In the genomic region with DNA sequence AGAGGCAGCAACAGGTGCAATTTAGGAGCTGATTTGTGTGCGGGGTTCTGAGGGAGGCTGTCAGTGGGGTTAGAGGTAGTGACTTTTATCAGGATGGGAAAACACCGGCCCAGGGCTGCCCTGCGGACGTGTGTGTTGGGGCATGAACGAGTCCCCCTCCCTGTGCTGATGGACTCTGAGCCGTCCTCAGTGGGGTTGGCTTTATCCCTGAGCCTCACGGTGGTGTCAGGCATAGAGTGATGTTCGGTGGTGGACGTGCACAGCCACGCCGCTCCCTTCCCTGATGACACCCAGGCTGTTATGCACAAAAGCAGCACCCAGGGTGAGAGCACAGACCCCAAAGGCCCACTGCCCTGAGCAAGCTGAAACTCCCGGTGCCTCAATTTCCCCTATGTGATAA, we compare ENCODE assay signal across 2 cellular contexts.
TF ChIP-seq lines count a peak whose summit lies in the region.

No MANE protein-coding gene starts in this region.

TF ChIP-seq in HepG2, 621 proteins besides CTCF, POLR2A, EP300 and RAD21:
- TF ChIP-seq, protein P1, sequence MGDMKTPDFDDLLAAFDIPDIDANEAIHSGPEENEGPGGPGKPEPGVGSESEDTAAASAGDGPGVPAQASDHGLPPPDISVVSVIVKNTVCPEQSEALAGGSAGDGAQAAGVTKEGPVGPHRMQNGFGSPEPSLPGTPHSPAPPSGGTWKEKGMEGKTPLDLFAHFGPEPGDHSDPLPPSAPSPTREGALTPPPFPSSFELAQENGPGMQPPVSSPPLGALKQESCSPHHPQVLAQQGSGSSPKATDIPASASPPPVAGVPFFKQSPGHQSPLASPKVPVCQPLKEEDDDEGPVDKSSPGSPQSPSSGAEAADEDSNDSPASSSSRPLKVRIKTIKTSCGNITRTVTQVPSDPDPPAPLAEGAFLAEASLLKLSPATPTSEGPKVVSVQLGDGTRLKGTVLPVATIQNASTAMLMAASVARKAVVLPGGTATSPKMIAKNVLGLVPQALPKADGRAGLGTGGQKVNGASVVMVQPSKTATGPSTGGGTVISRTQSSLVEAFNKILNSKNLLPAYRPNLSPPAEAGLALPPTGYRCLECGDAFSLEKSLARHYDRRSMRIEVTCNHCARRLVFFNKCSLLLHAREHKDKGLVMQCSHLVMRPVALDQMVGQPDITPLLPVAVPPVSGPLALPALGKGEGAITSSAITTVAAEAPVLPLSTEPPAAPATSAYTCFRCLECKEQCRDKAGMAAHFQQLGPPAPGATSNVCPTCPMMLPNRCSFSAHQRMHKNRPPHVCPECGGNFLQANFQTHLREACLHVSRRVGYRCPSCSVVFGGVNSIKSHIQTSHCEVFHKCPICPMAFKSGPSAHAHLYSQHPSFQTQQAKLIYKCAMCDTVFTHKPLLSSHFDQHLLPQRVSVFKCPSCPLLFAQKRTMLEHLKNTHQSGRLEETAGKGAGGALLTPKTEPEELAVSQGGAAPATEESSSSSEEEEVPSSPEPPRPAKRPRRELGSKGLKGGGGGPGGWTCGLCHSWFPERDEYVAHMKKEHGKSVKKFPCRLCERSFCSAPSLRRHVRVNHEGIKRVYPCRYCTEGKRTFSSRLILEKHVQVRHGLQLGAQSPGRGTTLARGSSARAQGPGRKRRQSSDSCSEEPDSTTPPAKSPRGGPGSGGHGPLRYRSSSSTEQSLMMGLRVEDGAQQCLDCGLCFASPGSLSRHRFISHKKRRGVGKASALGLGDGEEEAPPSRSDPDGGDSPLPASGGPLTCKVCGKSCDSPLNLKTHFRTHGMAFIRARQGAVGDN (CRISPR knock-in tag; IDR thresholded peaks at IDR 0.05) = peak; percentile 18; the same call in 1 of the 2 replicates
- no peak for TF ChIP-seq ZNF34 (CRISPR knock-in tag; IDR thresholded peaks at IDR 0.05; ENCODE audit: borderline replicate concordance)
TF ChIP-seq in HepG2: peak in this region for 1.

TF ChIP-seq in GM23338, 12 proteins besides CTCF, POLR2A, EP300 and RAD21:
- TF ChIP-seq ZNF114 (CRISPR knock-in tag; IDR thresholded peaks at IDR 0.05) (no peak), CREB1 (CRISPR knock-in tag; IDR thresholded peaks at IDR 0.05; ENCODE audit: low read depth) (no peak), POLR2AphosphoS5 (IDR thresholded peaks at IDR 0.05; ENCODE audit: low read depth) (no peak), EZH2 (IDR thresholded peaks at IDR 0.05; ENCODE audit: low read depth, unreplicated experiment) (no peak), EZH2phosphoT487 (IDR thresholded peaks at IDR 0.05; ENCODE audit: unreplicated experiment) (no peak), STAT1 (IDR thresholded peaks at IDR 0.05; ENCODE audit: unreplicated experiment) (no peak), JUNB (IDR thresholded peaks at IDR 0.05; ENCODE audit: unreplicated experiment) (no peak), NANOG (IDR thresholded peaks at IDR 0.05; ENCODE audit: borderline replicate concordance) (no peak), ZNF331 (CRISPR knock-in tag; IDR thresholded peaks at IDR 0.05; ENCODE audit: low read depth) (no peak)
- TF ChIP-seq, protein P2, sequence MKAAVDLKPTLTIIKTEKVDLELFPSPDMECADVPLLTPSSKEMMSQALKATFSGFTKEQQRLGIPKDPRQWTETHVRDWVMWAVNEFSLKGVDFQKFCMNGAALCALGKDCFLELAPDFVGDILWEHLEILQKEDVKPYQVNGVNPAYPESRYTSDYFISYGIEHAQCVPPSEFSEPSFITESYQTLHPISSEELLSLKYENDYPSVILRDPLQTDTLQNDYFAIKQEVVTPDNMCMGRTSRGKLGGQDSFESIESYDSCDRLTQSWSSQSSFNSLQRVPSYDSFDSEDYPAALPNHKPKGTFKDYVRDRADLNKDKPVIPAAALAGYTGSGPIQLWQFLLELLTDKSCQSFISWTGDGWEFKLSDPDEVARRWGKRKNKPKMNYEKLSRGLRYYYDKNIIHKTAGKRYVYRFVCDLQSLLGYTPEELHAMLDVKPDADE (IDR thresholded peaks at IDR 0.05) = no peak
- TF ChIP-seq, protein P3, sequence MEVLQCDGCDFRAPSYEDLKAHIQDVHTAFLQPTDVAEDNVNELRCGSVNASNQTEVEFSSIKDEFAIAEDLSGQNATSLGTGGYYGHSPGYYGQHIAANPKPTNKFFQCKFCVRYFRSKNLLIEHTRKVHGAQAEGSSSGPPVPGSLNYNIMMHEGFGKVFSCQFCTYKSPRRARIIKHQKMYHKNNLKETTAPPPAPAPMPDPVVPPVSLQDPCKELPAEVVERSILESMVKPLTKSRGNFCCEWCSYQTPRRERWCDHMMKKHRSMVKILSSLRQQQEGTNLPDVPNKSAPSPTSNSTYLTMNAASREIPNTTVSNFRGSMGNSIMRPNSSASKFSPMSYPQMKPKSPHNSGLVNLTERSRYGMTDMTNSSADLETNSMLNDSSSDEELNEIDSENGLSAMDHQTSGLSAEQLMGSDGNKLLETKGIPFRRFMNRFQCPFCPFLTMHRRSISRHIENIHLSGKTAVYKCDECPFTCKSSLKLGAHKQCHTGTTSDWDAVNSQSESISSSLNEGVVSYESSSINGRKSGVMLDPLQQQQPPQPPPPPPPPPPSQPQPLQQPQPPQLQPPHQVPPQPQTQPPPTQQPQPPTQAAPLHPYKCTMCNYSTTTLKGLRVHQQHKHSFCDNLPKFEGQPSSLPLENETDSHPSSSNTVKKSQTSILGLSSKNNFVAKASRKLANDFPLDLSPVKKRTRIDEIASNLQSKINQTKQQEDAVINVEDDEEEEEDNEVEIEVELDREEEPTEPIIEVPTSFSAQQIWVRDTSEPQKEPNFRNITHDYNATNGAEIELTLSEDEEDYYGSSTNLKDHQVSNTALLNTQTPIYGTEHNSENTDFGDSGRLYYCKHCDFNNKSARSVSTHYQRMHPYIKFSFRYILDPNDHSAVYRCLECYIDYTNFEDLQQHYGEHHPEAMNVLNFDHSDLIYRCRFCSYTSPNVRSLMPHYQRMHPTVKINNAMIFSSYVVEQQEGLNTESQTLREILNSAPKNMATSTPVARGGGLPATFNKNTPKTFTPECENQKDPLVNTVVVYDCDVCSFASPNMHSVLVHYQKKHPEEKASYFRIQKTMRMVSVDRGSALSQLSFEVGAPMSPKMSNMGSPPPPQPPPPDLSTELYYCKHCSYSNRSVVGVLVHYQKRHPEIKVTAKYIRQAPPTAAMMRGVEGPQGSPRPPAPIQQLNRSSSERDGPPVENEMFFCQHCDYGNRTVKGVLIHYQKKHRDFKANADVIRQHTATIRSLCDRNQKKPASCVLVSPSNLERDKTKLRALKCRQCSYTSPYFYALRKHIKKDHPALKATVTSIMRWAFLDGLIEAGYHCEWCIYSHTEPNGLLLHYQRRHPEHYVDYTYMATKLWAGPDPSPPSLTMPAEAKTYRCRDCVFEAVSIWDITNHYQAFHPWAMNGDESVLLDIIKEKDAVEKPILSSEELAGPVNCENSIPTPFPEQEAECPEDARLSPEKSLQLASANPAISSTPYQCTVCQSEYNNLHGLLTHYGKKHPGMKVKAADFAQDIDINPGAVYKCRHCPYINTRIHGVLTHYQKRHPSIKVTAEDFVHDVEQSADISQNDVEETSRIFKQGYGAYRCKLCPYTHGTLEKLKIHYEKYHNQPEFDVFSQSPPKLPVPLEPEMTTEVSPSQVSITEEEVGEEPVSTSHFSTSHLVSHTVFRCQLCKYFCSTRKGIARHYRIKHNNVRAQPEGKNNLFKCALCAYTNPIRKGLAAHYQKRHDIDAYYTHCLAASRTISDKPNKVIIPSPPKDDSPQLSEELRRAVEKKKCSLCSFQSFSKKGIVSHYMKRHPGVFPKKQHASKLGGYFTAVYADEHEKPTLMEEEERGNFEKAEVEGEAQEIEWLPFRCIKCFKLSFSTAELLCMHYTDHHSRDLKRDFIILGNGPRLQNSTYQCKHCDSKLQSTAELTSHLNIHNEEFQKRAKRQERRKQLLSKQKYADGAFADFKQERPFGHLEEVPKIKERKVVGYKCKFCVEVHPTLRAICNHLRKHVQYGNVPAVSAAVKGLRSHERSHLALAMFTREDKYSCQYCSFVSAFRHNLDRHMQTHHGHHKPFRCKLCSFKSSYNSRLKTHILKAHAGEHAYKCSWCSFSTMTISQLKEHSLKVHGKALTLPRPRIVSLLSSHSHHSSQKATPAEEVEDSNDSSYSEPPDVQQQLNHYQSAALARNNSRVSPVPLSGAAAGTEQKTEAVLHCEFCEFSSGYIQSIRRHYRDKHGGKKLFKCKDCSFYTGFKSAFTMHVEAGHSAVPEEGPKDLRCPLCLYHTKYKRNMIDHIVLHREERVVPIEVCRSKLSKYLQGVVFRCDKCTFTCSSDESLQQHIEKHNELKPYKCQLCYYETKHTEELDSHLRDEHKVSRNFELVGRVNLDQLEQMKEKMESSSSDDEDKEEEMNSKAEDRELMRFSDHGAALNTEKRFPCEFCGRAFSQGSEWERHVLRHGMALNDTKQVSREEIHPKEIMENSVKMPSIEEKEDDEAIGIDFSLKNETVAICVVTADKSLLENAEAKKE (CRISPR knock-in tag; IDR thresholded peaks at IDR 0.05) = no peak
- TF ChIP-seq, protein P4, sequence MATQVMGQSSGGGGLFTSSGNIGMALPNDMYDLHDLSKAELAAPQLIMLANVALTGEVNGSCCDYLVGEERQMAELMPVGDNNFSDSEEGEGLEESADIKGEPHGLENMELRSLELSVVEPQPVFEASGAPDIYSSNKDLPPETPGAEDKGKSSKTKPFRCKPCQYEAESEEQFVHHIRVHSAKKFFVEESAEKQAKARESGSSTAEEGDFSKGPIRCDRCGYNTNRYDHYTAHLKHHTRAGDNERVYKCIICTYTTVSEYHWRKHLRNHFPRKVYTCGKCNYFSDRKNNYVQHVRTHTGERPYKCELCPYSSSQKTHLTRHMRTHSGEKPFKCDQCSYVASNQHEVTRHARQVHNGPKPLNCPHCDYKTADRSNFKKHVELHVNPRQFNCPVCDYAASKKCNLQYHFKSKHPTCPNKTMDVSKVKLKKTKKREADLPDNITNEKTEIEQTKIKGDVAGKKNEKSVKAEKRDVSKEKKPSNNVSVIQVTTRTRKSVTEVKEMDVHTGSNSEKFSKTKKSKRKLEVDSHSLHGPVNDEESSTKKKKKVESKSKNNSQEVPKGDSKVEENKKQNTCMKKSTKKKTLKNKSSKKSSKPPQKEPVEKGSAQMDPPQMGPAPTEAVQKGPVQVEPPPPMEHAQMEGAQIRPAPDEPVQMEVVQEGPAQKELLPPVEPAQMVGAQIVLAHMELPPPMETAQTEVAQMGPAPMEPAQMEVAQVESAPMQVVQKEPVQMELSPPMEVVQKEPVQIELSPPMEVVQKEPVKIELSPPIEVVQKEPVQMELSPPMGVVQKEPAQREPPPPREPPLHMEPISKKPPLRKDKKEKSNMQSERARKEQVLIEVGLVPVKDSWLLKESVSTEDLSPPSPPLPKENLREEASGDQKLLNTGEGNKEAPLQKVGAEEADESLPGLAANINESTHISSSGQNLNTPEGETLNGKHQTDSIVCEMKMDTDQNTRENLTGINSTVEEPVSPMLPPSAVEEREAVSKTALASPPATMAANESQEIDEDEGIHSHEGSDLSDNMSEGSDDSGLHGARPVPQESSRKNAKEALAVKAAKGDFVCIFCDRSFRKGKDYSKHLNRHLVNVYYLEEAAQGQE (IDR thresholded peaks at IDR 0.05; ENCODE audit: unreplicated experiment) = no peak
